In genomic region chr12:6963741-6964446, GRCh38 we compare ENCODE assay signal across 1 cellular context.
TF ChIP-seq lines count a peak whose summit lies in the region.

No MANE protein-coding gene starts in this region.

TF ChIP-seq in K562, 482 proteins besides CTCF, POLR2A, EP300 and RAD21 (continued from another document and continues in another):
- TF ChIP-seq RREB1 (CRISPR knock-in tag; IDR thresholded peaks at IDR 0.05) (no peak), TAF15 (IDR thresholded peaks at IDR 0.05; ENCODE audit: low read depth, low read length) (no peak), BRD9 (IDR thresholded peaks at IDR 0.05; ENCODE audit: low read depth, partially characterized antibody) (no peak), NFE2 (IDR thresholded peaks at IDR 0.05; ENCODE audit: low read depth) (no peak), ESRRB (CRISPR knock-in tag; IDR thresholded peaks at IDR 0.05; ENCODE audit: borderline replicate concordance) (no peak), ZNF699 (CRISPR knock-in tag; IDR thresholded peaks at IDR 0.05; ENCODE audit: insufficient replicate concordance) (no peak), EP400 (IDR thresholded peaks at IDR 0.05) (no peak), KLF6 (CRISPR knock-in tag; IDR thresholded peaks at IDR 0.05; ENCODE audit: borderline replicate concordance) (0 out of 2 replicates have a peak, but pooled peaks have one; percentile 42), CBFA2T3 (IDR thresholded peaks at IDR 0.05) (no peak), BRF1 (IDR thresholded peaks at IDR 0.05; ENCODE audit: borderline replicate concordance, extremely low read depth, insufficient read length) (no peak), GTF2F1 (IDR thresholded peaks at IDR 0.05; ENCODE audit: low read depth, low read length) (no peak), SMAD4 (CRISPR knock-in tag; conservative IDR thresholded peaks at IDR 0.05) (peak; percentile 23; the same call in 1 of the 2 replicates), ZBTB11 (CRISPR knock-in tag; IDR thresholded peaks at IDR 0.05) (no peak), ZBTB40 (IDR thresholded peaks at IDR 0.05) (no peak), ZBTB40 (CRISPR knock-in tag; IDR thresholded peaks at IDR 0.05) (no peak), ZKSCAN3 (CRISPR knock-in tag; IDR thresholded peaks at IDR 0.05) (no peak), ZNF174 (CRISPR knock-in tag; IDR thresholded peaks at IDR 0.05) (no peak), SMAD1 (IDR thresholded peaks at IDR 0.05; ENCODE audit: low read depth, low read length, partially characterized antibody) (no peak), ZNF592 (IDR thresholded peaks at IDR 0.05) (peak; percentile 88), E2F6 (IDR thresholded peaks at IDR 0.05; ENCODE audit: borderline replicate concordance in 1 of 2, extremely low read depth in 1 of 2, insufficient read depth in 1 of 2, insufficient read length in 1 of 2, low read depth in 1 of 2, low read length in 1 of 2, poor library complexity in 1 of 2, severe bottlenecking in 1 of 2) (peak in 1 of 2 experiments; percentile 21), CHD4 (IDR thresholded peaks at IDR 0.05; ENCODE audit: insufficient read depth, insufficient replicate concordance, low read depth, low read length, poor library complexity, severe bottlenecking) (no peak), MCM7 (IDR thresholded peaks at IDR 0.05) (no peak), ZFP36 (IDR thresholded peaks at IDR 0.05; ENCODE audit: low read depth, low read length, partially characterized antibody) (no peak), RCOR1 (IDR thresholded peaks at IDR 0.05; ENCODE audit: borderline replicate concordance in 1 of 2, low read depth in 2 of 2, low read length in 2 of 2) (no peak), BACH1 (tag; IDR thresholded peaks at IDR 0.05) (no peak), HDAC3 (IDR thresholded peaks at IDR 0.05; ENCODE audit: borderline replicate concordance, partially characterized antibody) (no peak), GATA2 (CRISPR knock-in tag; IDR thresholded peaks at IDR 0.05) (no peak), PTTG1 (tag; IDR thresholded peaks at IDR 0.05; ENCODE audit: low read depth) (0 out of 2 replicates have a peak, but pooled peaks have one; percentile 46), ARNT (IDR thresholded peaks at IDR 0.05) (no peak), CCNT2 (IDR thresholded peaks at IDR 0.05; ENCODE audit: borderline replicate concordance, extremely low read depth, insufficient read length, low read depth, low read length) (no peak), SP2 (IDR thresholded peaks at IDR 0.05; ENCODE audit: extremely low read depth, low read depth, low read length, poor library complexity, severe bottlenecking) (no peak), TCF7L2 (IDR thresholded peaks at IDR 0.05; ENCODE audit: low read depth, low read length) (no peak)
- TF ChIP-seq, protein P1, sequence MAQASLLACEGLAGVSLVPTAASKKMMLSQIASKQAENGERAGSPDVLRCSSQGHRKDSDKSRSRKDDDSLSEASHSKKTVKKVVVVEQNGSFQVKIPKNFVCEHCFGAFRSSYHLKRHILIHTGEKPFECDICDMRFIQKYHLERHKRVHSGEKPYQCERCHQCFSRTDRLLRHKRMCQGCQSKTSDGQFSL (CRISPR knock-in tag; IDR thresholded peaks at IDR 0.05): no peak
- TF ChIP-seq, protein P1 (tag; IDR thresholded peaks at IDR 0.05): peak in 1 of 2 experiments; percentile 53; a peak in 1 of 4 replicates
